Comparison of ENCODE assay signal across 7 cellular contexts in genomic region chr20:63735859-63736718, GRCh38. TPM values are rescaled to one million over a fixed set of nuclear protein-coding genes. Genes with fewer than 3 reads are reported as not detected.
DNase-seq lines count a peak whose midpoint lies in the region; ATAC-seq, FAIRE-seq and TF ChIP-seq lines count a peak whose summit lies in the region.

Gene LIME1 (plus strand): TSS chr20:63736664. CDS start chr20:63737550, 886 bp downstream.

- H3K9me3 ChIP-seq in esophagus squamous epithelium: no peaks in the 10 kb centered on the region

- H3K4me1 ChIP-seq in esophagus squamous epithelium: peaks cover 34 to 48% (median 35%) of the 10 kb centered on the region in 3 donors

- ATAC-seq in activated CD8-positive, alpha-beta T cell treated with anti-CD3 and anti-CD28 coated beads, Interleukin-2, amount 10 ng/mL, durations not matched to agents 7 days and 5 days: peak; percentile 49
- no peak for ATAC-seq in HG03457 (IDR thresholded peaks at IDR 0.05; ENCODE audit: unreplicated experiment)

- peak within 1 kb of the TSS; percentile 51 to 90 (median 63) for H3K27ac ChIP-seq in esophagus squamous epithelium

- DNase-seq in HUDEP-2 (lab: John Stamatoyannopoulos, UW; ENCODE audit: unreplicated experiment in 76 of 76) (peak in 68 of 76 experiments; percentile 10 to 86 (median 63)), esophagus squamous epithelium (lab: John Stamatoyannopoulos, UW) (no peak), RCC 7860 (ENCODE audit: low spot score) (no peak), Ammon's horn (ENCODE audit: low spot score) (no peak)
- DNase-seq in activated CD8-positive, alpha-beta T cell treated with anti-CD3 and anti-CD28 coated beads, Interleukin-2, amount 10 ng/mL, durations not matched to agents 7 days and 5 days: peak; percentile 90
- peak; percentile 56 for DNase-seq in stimulated activated CD8-positive, alpha-beta memory T cell treated with anti-CD3 and anti-CD28 coated beads, Interleukin-12 subunit alpha, Interleukin-12 subunit beta, amount 100 ng/mL, for 1 hour (ENCODE audit: low read depth)

- peaks cover 29% of the 10 kb centered on the region for H3K4me1 Mint-ChIP-seq in activated CD8-positive, alpha-beta T cell treated with anti-CD3 and anti-CD28 coated beads, Interleukin-2, amount 10 ng/mL, durations not matched to agents 7 days and 5 days (ENCODE audit: low read depth)

- peak in 1 of 4 donors; percentile 25 for TF ChIP-seq POLR2A in esophagus squamous epithelium (IDR thresholded peaks at IDR 0.05)

- peaks cover 33% of the 10 kb centered on the region for H3K36me3 Mint-ChIP-seq in activated CD8-positive, alpha-beta T cell treated with anti-CD3 and anti-CD28 coated beads, Interleukin-2, amount 10 ng/mL, durations not matched to agents 7 days and 5 days (ENCODE audit: low read depth)

- peak within 1 kb of the TSS; percentile 92 for H3K27ac Mint-ChIP-seq in activated CD8-positive, alpha-beta T cell treated with anti-CD3 and anti-CD28 coated beads, Interleukin-2, amount 10 ng/mL, durations not matched to agents 7 days and 5 days

- TF ChIP-seq CTCF in esophagus squamous epithelium (IDR thresholded peaks at IDR 0.05): no peak

- intact Hi-C loops in esophagus squamous epithelium (cut with DNase I): loop anchor here (5.0 kb wide), 1 partner anchor 199 kb away; the partner anchor contains the start of gene PTK6

- H3K27me3 ChIP-seq in esophagus squamous epithelium: no peaks in the 10 kb centered on the region

- no peaks in the 10 kb centered on the region for H3K27me3 Mint-ChIP-seq in activated CD8-positive, alpha-beta T cell treated with anti-CD3 and anti-CD28 coated beads, Interleukin-2, amount 10 ng/mL, durations not matched to agents 7 days and 5 days (ENCODE audit: low read depth)

- FAIRE-seq in RCC 7860 (lab: Jason Lieb, UNC): no peak

- H3K4me3 ChIP-seq in esophagus squamous epithelium: peak within 1 kb of the TSS; percentile 31 to 64 (median 47)

- peaks cover 0 to 34% (median 15%) of the 10 kb centered on the region in 3 donors for H3K36me3 ChIP-seq in esophagus squamous epithelium

- WGBS in esophagus squamous epithelium, 2 donors: 40 to 47% methylated on average over 2 to 12 of the region's 31 CpGs

- no peaks in the 10 kb centered on the region for H3K9me3 Mint-ChIP-seq in activated CD8-positive, alpha-beta T cell treated with anti-CD3 and anti-CD28 coated beads, Interleukin-2, amount 10 ng/mL, durations not matched to agents 7 days and 5 days (ENCODE audit: insufficient read depth)

- CTCF ChIA-PET in activated CD8-positive, alpha-beta T cell treated with anti-CD3 and anti-CD28 coated beads, Interleukin-2, amount 10 ng/mL, durations not matched to agents 7 days and 5 days (lab: Charles Lee): interaction anchor here (0.7 to 5.3 kb wide), 13 partner anchors 8 to 199 kb away, joined by 3 to 70 read pairs (median 3); partner anchors contain the start of genes ARFRP1, PTK6, STMN3 and TPD52L2

- POLR2A ChIA-PET in activated CD8-positive, alpha-beta T cell treated with anti-CD3 and anti-CD28 coated beads, Interleukin-2, amount 10 ng/mL, durations not matched to agents 7 days and 5 days (lab: Charles Lee): interaction anchor here (0.6 to 2.5 kb wide), 8 partner anchors 9 to 303 kb away, joined by 3 to 19 read pairs (median 4); partner anchors contain the start of genes ARFRP1, TPD52L2 and ZGPAT

- H3K4me3 Mint-ChIP-seq in activated CD8-positive, alpha-beta T cell treated with anti-CD3 and anti-CD28 coated beads, Interleukin-2, amount 10 ng/mL, durations not matched to agents 7 days and 5 days: peak within 1 kb of the TSS; percentile 87

RNA-seq across cellular contexts. Expression of gene LIME1, which starts in this region (rescaled TPM):
- total RNA-seq in activated CD8-positive, alpha-beta T cell treated with anti-CD3 and anti-CD28 coated beads, Interleukin-2, amount 10 ng/mL, durations not matched to agents 7 days and 5 days: 100 to 1,000 TPM; 163 to 165 TPM
- 10 to 100 TPM; 10.9 to 22.3 (median 14.4) TPM for total RNA-seq in esophagus squamous epithelium

Comparison
In these comparisons a context has a peak if more than half of its experiments do, and no peak if none do; other contexts are left out.
1. RNA of gene LIME1 (total RNA-seq): 163 to 165 TPM in activated CD8-positive, alpha-beta T cell treated with anti-CD3 and anti-CD28 coated beads, Interleukin-2, amount 10 ng/mL, durations not matched to agents 7 days and 5 days; 10.9 to 22.3 TPM in esophagus squamous epithelium; every median in the first group is over 4 times any median in the second.
2. DNase-seq: peak in HUDEP-2 (68 of 76), activated CD8-positive, alpha-beta T cell treated with anti-CD3 and anti-CD28 coated beads, Interleukin-2, amount 10 ng/mL, durations not matched to agents 7 days and 5 days (single experiment) and stimulated activated CD8-positive, alpha-beta memory T cell treated with anti-CD3 and anti-CD28 coated beads, Interleukin-12 subunit alpha, Interleukin-12 subunit beta, amount 100 ng/mL, for 1 hour (single experiment); none in esophagus squamous epithelium (single experiment), RCC 7860 (single experiment) and Ammon's horn (single experiment).